In the genomic region with DNA sequence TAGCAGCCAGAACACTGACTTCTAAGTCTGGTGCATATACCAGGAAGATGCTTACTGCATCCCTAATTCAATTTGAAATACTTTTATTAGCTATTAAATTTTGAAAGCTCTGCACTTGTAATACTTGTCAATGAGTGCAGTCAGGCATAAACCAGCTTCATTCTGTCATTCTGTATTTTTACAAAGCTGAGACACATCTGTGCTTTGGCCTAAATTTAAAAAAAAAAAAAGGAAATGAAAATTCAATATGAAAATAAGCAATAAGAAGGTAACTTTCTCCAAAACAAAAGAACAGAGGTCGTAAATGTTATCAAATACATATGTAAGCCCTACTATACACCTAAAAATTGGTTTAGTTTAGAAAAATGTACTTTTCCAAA, we compare ENCODE assay signal across 16 cellular contexts. TPM values are rescaled to one million over a fixed set of nuclear protein-coding genes. Genes with fewer than 3 reads are reported as not detected.
DNase-seq lines count a peak whose midpoint lies in the region; ATAC-seq and TF ChIP-seq lines count a peak whose summit lies in the region.
"Had no signal": no experiment of that assay in that cellular context is flagged by ENCODE, and none has a peak within 500 bp of the region (broad histone marks: within the 10 kb centered on the region; RNA-seq: fewer than 3 reads in every experiment).

No MANE protein-coding gene starts in this region.

- H3K4me2 ChIP-seq in SK-N-SH: no peak overlapping the region

- no peak overlapping the region for H3K27ac ChIP-seq in SK-N-SH (ENCODE audit: low read depth in 2 of 2, low read length in 1 of 2)
- H3K27ac ChIP-seq in coronary artery: no peak overlapping the region
- H3K27ac ChIP-seq: 22Rv1, gastrocnemius medialis had no signal

- no peak for DNase-seq in SK-N-SH
- no peak for DNase-seq in middle frontal gyrus (ENCODE audit: extremely low spot score, low spot score)
- no peak for DNase-seq in NCI-H1930 (lab: John Stamatoyannopoulos, UW)
- DNase-seq in coronary artery (ENCODE audit: low spot score): no peak
- DNase-seq: activated CD8-positive, alpha-beta T cell treated with anti-CD3 and anti-CD28 coated beads, Interleukin-2, amount 10 ng/mL, durations not matched to agents 7 days and 5 days; gastrocnemius medialis; left cardiac atrium; NCI-H1417; NK-92 treated with Interleukin-12 subunit alpha and Interleukin-12 subunit beta, amount 100 ng/mL, for 24 hours; stimulated activated CD4-positive, alpha-beta T cell treated with anti-CD3 and anti-CD28 coated beads, Interleukin-15, amount 100 ng/mL, for 24 hours had no signal

- H3K9me2 ChIP-seq in SK-N-SH: no peaks in the 10 kb centered on the region

- TF ChIP-seq CTCF in SK-N-SH (IDR thresholded peaks at IDR 0.05): no peak
- TF ChIP-seq CTCF in coronary artery (IDR thresholded peaks at IDR 0.05): no peak

- H2AFZ ChIP-seq in SK-N-SH (ENCODE audit: low read depth): no peak overlapping the region

- no peak overlapping the region for H3K9ac ChIP-seq in SK-N-SH

- CTCF ChIA-PET in SK-N-SH (lab: Yijun Ruan, JAX): no interaction called here

- no peaks in the 10 kb centered on the region for H4K20me1 ChIP-seq in SK-N-SH (ENCODE audit: insufficient read depth)

- no peak for TF ChIP-seq RAD21 in SK-N-SH (IDR thresholded peaks at IDR 0.05; ENCODE audit: low read length)

- no peaks in the 10 kb centered on the region for H3K27me3 Mint-ChIP-seq in stimulated activated memory B cell treated with anti-CD40 and anti-IgM and Interleukin-4, amounts not matched to agents 10 μg/mL and 1 μg/mL and 100 μg/mL, for 72 hours
- H3K27me3 Mint-ChIP-seq: dendritic cell treated with granulocyte-macrophage colony-stimulating factor and Interleukin-4, amounts not matched to agents 40 ng/mL and 50 ng/mL, for 4 days had no signal

- H3K27me3 ChIP-seq in SK-N-SH (ENCODE audit: insufficient read depth): no peaks in the 10 kb centered on the region
- H3K27me3 ChIP-seq: gastrocnemius medialis had no signal

- peak overlapping the region; percentile 56 for H3K4me3 Mint-ChIP-seq in stimulated activated memory B cell treated with anti-CD40 and anti-IgM and Interleukin-4, amounts not matched to agents 10 μg/mL and 1 μg/mL and 100 μg/mL, for 72 hours
- H3K4me3 Mint-ChIP-seq: activated CD8-positive, alpha-beta T cell treated with anti-CD3 and anti-CD28 coated beads, Interleukin-2, amount 10 ng/mL, durations not matched to agents 7 days and 5 days; dendritic cell treated with granulocyte-macrophage colony-stimulating factor and Interleukin-4, amounts not matched to agents 40 ng/mL and 50 ng/mL, for 4 days had no signal

- peaks cover 48% of the 10 kb centered on the region for H3K79me2 ChIP-seq in SK-N-SH (ENCODE audit: insufficient read depth)

- POLR2A ChIA-PET in SK-N-SH (lab: Yijun Ruan, JAX): no interaction called here

- no peaks in the 10 kb centered on the region for H3K9me3 Mint-ChIP-seq in stimulated activated memory B cell treated with anti-CD40 and anti-IgM and Interleukin-4, amounts not matched to agents 10 μg/mL and 1 μg/mL and 100 μg/mL, for 72 hours
- H3K9me3 Mint-ChIP-seq: dendritic cell treated with granulocyte-macrophage colony-stimulating factor and Interleukin-4, amounts not matched to agents 40 ng/mL and 50 ng/mL, for 4 days had no signal

- peaks cover 5% of the 10 kb centered on the region for H3K36me3 Mint-ChIP-seq in stimulated activated memory B cell treated with anti-CD40 and anti-IgM and Interleukin-4, amounts not matched to agents 10 μg/mL and 1 μg/mL and 100 μg/mL, for 72 hours

- H3K27ac Mint-ChIP-seq in stimulated activated memory B cell treated with anti-CD40 and anti-IgM and Interleukin-4, amounts not matched to agents 10 μg/mL and 1 μg/mL and 100 μg/mL, for 72 hours: peak overlapping the region; percentile 96
- H3K27ac Mint-ChIP-seq: activated CD8-positive, alpha-beta T cell treated with anti-CD3 and anti-CD28 coated beads, Interleukin-2, amount 10 ng/mL, durations not matched to agents 7 days and 5 days; dendritic cell treated with granulocyte-macrophage colony-stimulating factor and Interleukin-4, amounts not matched to agents 40 ng/mL and 50 ng/mL, for 4 days had no signal

- no peaks in the 10 kb centered on the region for H3K9me3 ChIP-seq in SK-N-SH
- H3K9me3 ChIP-seq: gastrocnemius medialis had no signal

- H3K36me3 ChIP-seq in SK-N-SH (replicated peaks in 1 of 2; ENCODE audit: control insufficient read depth in 1 of 2, insufficient read depth in 2 of 2, low read length in 1 of 2): peaks cover 0 to 8% of the 10 kb centered on the region in 2 experiments
- H3K36me3 ChIP-seq: gastrocnemius medialis had no signal

- H3K4me3 ChIP-seq in SK-N-SH (ENCODE audit: low read depth in 2 of 2, low read length in 1 of 2) (no peak overlapping the region), coronary artery (no peak overlapping the region)
- H3K4me3 ChIP-seq: gastrocnemius medialis had no signal

- peaks cover 6% of the 10 kb centered on the region for H3F3A ChIP-seq in SK-N-SH (replicated peaks; ENCODE audit: insufficient read depth)

- H3K4me1 Mint-ChIP-seq in stimulated activated memory B cell treated with anti-CD40 and anti-IgM and Interleukin-4, amounts not matched to agents 10 μg/mL and 1 μg/mL and 100 μg/mL, for 72 hours: peaks cover 74% of the 10 kb centered on the region

- 92% methylated on average over 1 of the region's 1 CpG for WGBS in SK-N-SH (ENCODE audit: low lambda C conversion rate)

- no peak for TF ChIP-seq EP300 in SK-N-SH (IDR thresholded peaks at IDR 0.05; ENCODE audit: borderline replicate concordance in 1 of 2, low read depth in 1 of 2, low read length in 1 of 2)

- ATAC-seq in SK-N-SH treated with all-trans-retinoic acid at 6 μM for 48 hours (no peak), GM21737 (IDR thresholded peaks at IDR 0.05; ENCODE audit: unreplicated experiment) (peak; percentile 55), HG03139 (IDR thresholded peaks at IDR 0.05; ENCODE audit: unreplicated experiment) (peak; percentile 46)
- peak; percentile 89 for ATAC-seq in stimulated activated memory B cell treated with anti-CD40 and anti-IgM and Interleukin-4, amounts not matched to agents 10 μg/mL and 1 μg/mL and 100 μg/mL, for 72 hours
- ATAC-seq: activated CD8-positive, alpha-beta T cell treated with anti-CD3 and anti-CD28 coated beads, Interleukin-2, amount 10 ng/mL, durations not matched to agents 7 days and 5 days; gastrocnemius medialis; left cardiac atrium had no signal

- no peaks in the 10 kb centered on the region for H3K4me1 ChIP-seq in SK-N-SH (ENCODE audit: control insufficient read depth in 1 of 2, insufficient read depth in 2 of 2, low read depth in 1 of 2, low read length in 1 of 2)

TF ChIP-seq in SK-N-SH treated with all-trans-retinoic acid at 6 μM for 48 hours, 23 proteins besides CTCF, POLR2A, EP300 and RAD21:
- peak; percentile 8; the same call in 1 of the 2 replicates for TF ChIP-seq ISL1 (CRISPR knock-in tag; IDR thresholded peaks at IDR 0.05)
- no peak for TF ChIP-seq BACH2 (CRISPR knock-in tag; IDR thresholded peaks at IDR 0.05; ENCODE audit: borderline replicate concordance)

TF ChIP-seq in SK-N-SH, 30 proteins besides CTCF, POLR2A, EP300 and RAD21:
- no peak for TF ChIP-seq ZBTB33 (IDR thresholded peaks at IDR 0.05; ENCODE audit: borderline replicate concordance, low read depth)
- TF ChIP-seq MXI1 (IDR thresholded peaks at IDR 0.05; ENCODE audit: low read depth, low read length): no peak

RNA-seq across cellular contexts. Expression of gene SMIM14, which starts 7.0 kb away (rescaled TPM):
- polyA plus RNA-seq in SK-N-SH (2012; rRNA removed): 11.1 and 12.6 TPM in 2 replicates
- 16.5 and 20.9 TPM in 2 replicates for polyA plus RNA-seq in SK-N-SH (2012; cell fraction: cytosol; rRNA removed)
- 4.1 and 7.2 TPM in 2 replicates for polyA plus RNA-seq in SK-N-SH (2012; cell fraction: nucleus; rRNA removed)
